31 cellular contexts compared by ENCODE assay signal in genomic region chr15:75032391-75032790, GRCh38. TPM values are rescaled to one million over a fixed set of nuclear protein-coding genes. Genes with fewer than 3 reads are reported as not detected.
DNase-seq lines count a peak whose midpoint lies in the region; ATAC-seq, FAIRE-seq and TF ChIP-seq lines count a peak whose summit lies in the region.
"Had no signal": no experiment of that assay in that cellular context is flagged by ENCODE, and none has a peak within 500 bp of the region (broad histone marks: within the 10 kb centered on the region; RNA-seq: fewer than 3 reads in every experiment).

No MANE protein-coding gene starts in this region.

- H3K4me1 ChIP-seq in OCI-LY7 (ENCODE audit: insufficient read depth, low read length, poor library complexity, severe bottlenecking) (peaks cover 52% of the 10 kb centered on the region), esophagus (ENCODE audit: control insufficient read depth in 2 of 2, insufficient read depth in 2 of 2, low read length in 1 of 2) (peaks cover 10 to 18% of the 10 kb centered on the region in 2 donors), upper lobe of left lung (peaks cover 38 to 51% (median 47%) of the 10 kb centered on the region in 4 donors), kidney (ENCODE audit: control insufficient read depth in 1 of 2, insufficient read depth in 1 of 2, low read depth in 1 of 2, low read length in 2 of 2) (peaks cover 7 to 14% of the 10 kb centered on the region in 2 donors)

- 91 to 94% methylated on average over 2 of the region's 2 CpGs for WGBS in esophagus, 2 donors
- 57 to 64% methylated on average over 2 of the region's 2 CpGs for WGBS in upper lobe of left lung, 2 donors

- H3K27me3 ChIP-seq in esophagus (ENCODE audit: control insufficient read depth in 1 of 2, insufficient read depth in 2 of 2, low read length in 2 of 2) = no peaks in the 10 kb centered on the region
- H3K27me3 ChIP-seq in upper lobe of left lung = no peaks in the 10 kb centered on the region
- H3K27me3 ChIP-seq: brain microvascular endothelial cell, gastrocnemius medialis, neutrophil, sigmoid colon had no signal

- peaks cover 36% of the 10 kb centered on the region for H3K36me3 Mint-ChIP-seq in activated CD4-positive, alpha-beta memory T cell treated with anti-CD3 and anti-CD28 coated beads, Interleukin-2, amount 10 ng/mL, durations not matched to agents 7 days and 5 days (ENCODE audit: low read depth)
- peaks cover 11% of the 10 kb centered on the region for H3K36me3 Mint-ChIP-seq in activated CD4-positive, alpha-beta memory T cell treated with anti-CD3 and anti-CD28 coated beads for 36 hours
- H3K36me3 Mint-ChIP-seq in activated T-cell treated with anti-CD3 and anti-CD28 coated beads, Interleukin-2, amount 50 U/mL, for 72 hours (ENCODE audit: insufficient read depth in 2 of 2) = peaks cover 3 to 13% of the 10 kb centered on the region in 2 donors

- TF ChIP-seq CTCF in OCI-LY7 (conservative IDR thresholded peaks at IDR 0.05; ENCODE audit: low read length) (no peak), upper lobe of left lung (IDR thresholded peaks at IDR 0.05) (no peak), kidney (IDR thresholded peaks at IDR 0.05; ENCODE audit: borderline replicate concordance, extremely low read depth, insufficient read depth) (no peak)

- no peaks in the 10 kb centered on the region for H3K27me3 Mint-ChIP-seq in activated CD4-positive, alpha-beta memory T cell treated with anti-CD3 and anti-CD28 coated beads, Interleukin-2, amount 10 ng/mL, durations not matched to agents 7 days and 5 days
- no peaks in the 10 kb centered on the region for H3K27me3 Mint-ChIP-seq in activated CD4-positive, alpha-beta memory T cell treated with anti-CD3 and anti-CD28 coated beads for 36 hours
- no peaks in the 10 kb centered on the region for H3K27me3 Mint-ChIP-seq in activated T-cell treated with anti-CD3 and anti-CD28 coated beads, Interleukin-2, amount 50 U/mL, for 72 hours (ENCODE audit: low read depth)
- H3K27me3 Mint-ChIP-seq: effector memory CD8-positive, alpha-beta T cell; memory B cell; progenitor cell of endocrine pancreas had no signal

- H3K27ac Mint-ChIP-seq in activated CD4-positive, alpha-beta memory T cell treated with anti-CD3 and anti-CD28 coated beads, Interleukin-2, amount 10 ng/mL, durations not matched to agents 7 days and 5 days = peak overlapping the region; percentile 36
- H3K27ac Mint-ChIP-seq in activated CD4-positive, alpha-beta memory T cell treated with anti-CD3 and anti-CD28 coated beads for 36 hours = no peak overlapping the region
- H3K27ac Mint-ChIP-seq in activated T-cell treated with anti-CD3 and anti-CD28 coated beads, Interleukin-2, amount 50 U/mL, for 72 hours = no peak overlapping the region
- H3K27ac Mint-ChIP-seq: activated naive CD4-positive, alpha-beta T cell treated with anti-CD3 and anti-CD28 coated beads for 36 hours; memory B cell; progenitor cell of endocrine pancreas had no signal

- H3K4me3 ChIP-seq in OCI-LY7 (ENCODE audit: low read depth, low read length, poor library complexity, severe bottlenecking) (no peak overlapping the region), esophagus (ENCODE audit: low read depth in 1 of 2, low read length in 2 of 2) (no peak overlapping the region), upper lobe of left lung (no peak overlapping the region), kidney (ENCODE audit: low read length in 2 of 2) (no peak overlapping the region)
- H3K4me3 ChIP-seq: gastrocnemius medialis, sigmoid colon had no signal

- no peak overlapping the region for H3K27ac ChIP-seq in OCI-LY7 (ENCODE audit: low read depth, low read length, poor library complexity, severe bottlenecking)
- H3K27ac ChIP-seq in esophagus (ENCODE audit: low read depth in 2 of 2, low read length in 1 of 2) = peak overlapping the region; percentile 73 to 74
- H3K27ac ChIP-seq in upper lobe of left lung = peak overlapping the region; percentile 25 to 87 (median 62)
- no peak overlapping the region for H3K27ac ChIP-seq in kidney (ENCODE audit: low read depth in 2 of 2, low read length in 2 of 2)
- H3K27ac ChIP-seq: brain microvascular endothelial cell, C4-2B, sigmoid colon had no signal

- no peak overlapping the region for H3K4me3 Mint-ChIP-seq in activated CD4-positive, alpha-beta memory T cell treated with anti-CD3 and anti-CD28 coated beads, Interleukin-2, amount 10 ng/mL, durations not matched to agents 7 days and 5 days
- no peak overlapping the region for H3K4me3 Mint-ChIP-seq in activated CD4-positive, alpha-beta memory T cell treated with anti-CD3 and anti-CD28 coated beads for 36 hours
- H3K4me3 Mint-ChIP-seq in activated T-cell treated with anti-CD3 and anti-CD28 coated beads, Interleukin-2, amount 50 U/mL, for 72 hours = no peak overlapping the region
- H3K4me3 Mint-ChIP-seq: activated naive CD4-positive, alpha-beta T cell treated with anti-CD3 and anti-CD28 coated beads for 36 hours; effector memory CD8-positive, alpha-beta T cell; memory B cell had no signal

- H2AFZ ChIP-seq in OCI-LY7 (ENCODE audit: low read length) = no peak overlapping the region

- CTCF ChIA-PET in activated CD4-positive, alpha-beta memory T cell treated with anti-CD3 and anti-CD28 coated beads, Interleukin-2, amount 10 ng/mL, durations not matched to agents 7 days and 5 days (lab: Charles Lee) = interaction anchor here (3.9 kb wide), 1 partner anchor 172 kb away, joined by 53 read pairs; no protein-coding TSS in a partner anchor
- CTCF ChIA-PET in activated CD4-positive, alpha-beta memory T cell treated with anti-CD3 and anti-CD28 coated beads for 36 hours (lab: Charles Lee) = interaction anchor here (2.1 to 5.3 kb wide), 2 partner anchors 169 to 172 kb away, joined by 9 to 89 read pairs; partner anchors contain the start of gene C15orf39
- CTCF ChIA-PET in OCI-LY7 (lab: Charles Lee; ENCODE audit: unreplicated experiment) = no interaction called here

- no peaks in the 10 kb centered on the region for H3K9me3 ChIP-seq in OCI-LY7 (ENCODE audit: low read length)
- no peaks in the 10 kb centered on the region for H3K9me3 ChIP-seq in esophagus (ENCODE audit: control insufficient read depth in 2 of 2, insufficient read depth in 1 of 2, low read depth in 1 of 2, low read length in 1 of 2)
- no peaks in the 10 kb centered on the region for H3K9me3 ChIP-seq in upper lobe of left lung
- H3K9me3 ChIP-seq in kidney (ENCODE audit: control insufficient read depth in 1 of 2, low read length in 2 of 2) = no peaks in the 10 kb centered on the region
- H3K9me3 ChIP-seq: gastrocnemius medialis, neutrophil, sigmoid colon had no signal

- H3K9ac ChIP-seq in kidney (ENCODE audit: low read length in 2 of 2) = no peak overlapping the region

- H4K20me1 ChIP-seq in OCI-LY7 (ENCODE audit: insufficient read depth, low read length) = no peaks in the 10 kb centered on the region

- H3K9me3 Mint-ChIP-seq in activated CD4-positive, alpha-beta memory T cell treated with anti-CD3 and anti-CD28 coated beads, Interleukin-2, amount 10 ng/mL, durations not matched to agents 7 days and 5 days = no peaks in the 10 kb centered on the region
- H3K9me3 Mint-ChIP-seq in activated CD4-positive, alpha-beta memory T cell treated with anti-CD3 and anti-CD28 coated beads for 36 hours = no peaks in the 10 kb centered on the region
- no peaks in the 10 kb centered on the region for H3K9me3 Mint-ChIP-seq in activated T-cell treated with anti-CD3 and anti-CD28 coated beads, Interleukin-2, amount 50 U/mL, for 72 hours
- H3K9me3 Mint-ChIP-seq: activated naive CD4-positive, alpha-beta T cell treated with anti-CD3 and anti-CD28 coated beads for 36 hours; effector memory CD8-positive, alpha-beta T cell; memory B cell had no signal

- ATAC-seq in upper lobe of left lung (ENCODE audit: low FRiP score in 2 of 2) = no peak
- ATAC-seq in activated T-cell treated with anti-CD3 and anti-CD28 coated beads, Interleukin-2, amount 50 U/mL, for 72 hours (replicated peaks in 1 of 2) = no peak
- ATAC-seq: effector memory CD8-positive, alpha-beta T cell; gastrocnemius medialis; PC-3 had no signal

- peaks cover 8% of the 10 kb centered on the region; the same call in 1 of the 2 replicates for H3K79me2 ChIP-seq in OCI-LY7 (ENCODE audit: insufficient read depth, low read depth, low read length)

- H3K4me2 ChIP-seq in OCI-LY7 (ENCODE audit: low read length) = no peak overlapping the region

- no peak for FAIRE-seq in kidney (lab: Jason Lieb, UNC)
- FAIRE-seq: colon, H54, TTC549 had no signal

- intact Hi-C loops in activated CD4-positive, alpha-beta memory T cell treated with anti-CD3 and anti-CD28 coated beads for 36 hours (cut with micrococcal nuclease) = no loop called here
- intact Hi-C loops in OCI-LY7 (cut with micrococcal nuclease; ENCODE audit: unreplicated experiment) (no loop called here), kidney (cut with DNase I) (no loop called here)

- TF ChIP-seq POLR2A in upper lobe of left lung (IDR thresholded peaks at IDR 0.05) = no peak

- POLR2A ChIA-PET in activated CD4-positive, alpha-beta memory T cell treated with anti-CD3 and anti-CD28 coated beads, Interleukin-2, amount 10 ng/mL, durations not matched to agents 7 days and 5 days (lab: Charles Lee) = interaction anchor here (1.0 to 1.3 kb wide), 2 partner anchors 9 to 11 kb away, joined by 3 to 5 read pairs; partner anchors contain the start of gene PPCDC
- POLR2A ChIA-PET in activated CD4-positive, alpha-beta memory T cell treated with anti-CD3 and anti-CD28 coated beads for 36 hours (lab: Charles Lee) = no interaction called here
- POLR2A ChIA-PET in OCI-LY7 (lab: Charles Lee) = no interaction called here

- BruUV-seq in OCI-LY7 (replicated peaks; lab: Mats Ljungman, UMichigan) = TSS peak; percentile 30

- TF ChIP-seq EP300 in upper lobe of left lung (IDR thresholded peaks at IDR 0.05) = no peak

- peaks cover 45% of the 10 kb centered on the region for H3K4me1 Mint-ChIP-seq in activated CD4-positive, alpha-beta memory T cell treated with anti-CD3 and anti-CD28 coated beads, Interleukin-2, amount 10 ng/mL, durations not matched to agents 7 days and 5 days
- H3K4me1 Mint-ChIP-seq in activated CD4-positive, alpha-beta memory T cell treated with anti-CD3 and anti-CD28 coated beads for 36 hours (ENCODE audit: low read depth) = peaks cover 15% of the 10 kb centered on the region
- peaks cover 38% of the 10 kb centered on the region for H3K4me1 Mint-ChIP-seq in activated T-cell treated with anti-CD3 and anti-CD28 coated beads, Interleukin-2, amount 50 U/mL, for 72 hours (ENCODE audit: low read depth)

- H3K9me2 ChIP-seq in OCI-LY7 (ENCODE audit: insufficient read depth, low read length) = no peaks in the 10 kb centered on the region

- peaks cover 78% of the 10 kb centered on the region for H3K36me3 ChIP-seq in OCI-LY7 (ENCODE audit: insufficient read depth, low read length)
- H3K36me3 ChIP-seq in esophagus (ENCODE audit: control insufficient read depth in 2 of 2, insufficient read depth in 2 of 2, low read length in 1 of 2) = no peaks in the 10 kb centered on the region
- H3K36me3 ChIP-seq in upper lobe of left lung = peaks cover 0 to 2% (median 0%) of the 10 kb centered on the region in 4 donors
- H3K36me3 ChIP-seq in kidney (ENCODE audit: control insufficient read depth in 1 of 2, insufficient read depth in 2 of 2, low read length in 2 of 2) = no peaks in the 10 kb centered on the region
- H3K36me3 ChIP-seq: brain microvascular endothelial cell, gastrocnemius medialis, neutrophil, sigmoid colon had no signal

- no peak for DNase-seq in activated CD4-positive, alpha-beta memory T cell treated with anti-CD3 and anti-CD28 coated beads, Interleukin-2, amount 10 ng/mL, durations not matched to agents 7 days and 5 days
- DNase-seq in activated CD4-positive, alpha-beta memory T cell treated with anti-CD3 and anti-CD28 coated beads for 36 hours = no peak
- DNase-seq in OCI-LY7 (ENCODE audit: low spot score) (no peak), upper lobe of left lung (no peak), kidney (no peak), NCI-H526 treated with DMSO at 0.1 percent for 48 hours (lab: John Stamatoyannopoulos, UW) (no peak)
- no peak for DNase-seq in activated T-cell treated with anti-CD3 and anti-CD28 coated beads, Interleukin-2, amount 50 U/mL, for 72 hours
- DNase-seq: activated naive CD4-positive, alpha-beta T cell treated with anti-CD3 and anti-CD28 coated beads for 36 hours; activated T-cell treated with anti-CD3 and anti-CD28 coated beads, Interleukin-2, amount 50 U/mL, for 48 hours; Calu3; DND-41; effector memory CD8-positive, alpha-beta T cell; gastrocnemius medialis; MV-4-11; NCI-H2029; NCI-H345; NCI-H82; PC-3; SHP77 treated with DMSO at 0.1 percent for 48 hours; sigmoid colon; stimulated activated CD8-positive, alpha-beta memory T cell treated with anti-CD3 and anti-CD28 coated beads, Interleukin-4, amount 100 ng/mL, for 48 hours; trophoblast cell had no signal

RNA-seq across cellular contexts. Expression of gene PPCDC, which starts 9.0 kb away (rescaled TPM):
- 10 to 100 TPM; 43.0 to 50.2 TPM for total RNA-seq in activated CD4-positive, alpha-beta memory T cell treated with anti-CD3 and anti-CD28 coated beads, Interleukin-2, amount 10 ng/mL, durations not matched to agents 7 days and 5 days
- total RNA-seq in activated CD4-positive, alpha-beta memory T cell treated with anti-CD3 and anti-CD28 coated beads for 36 hours = 10 to 100 TPM; 16.3 to 18.8 TPM
- total RNA-seq in OCI-LY7 (2014; rRNA removed; shearing (Covaris generic)) = 32.0 and 44.3 TPM in 2 replicates
- total RNA-seq in OCI-LY7 (2022) = 40.3 and 48.3 TPM in 2 replicates
- polyA plus RNA-seq in esophagus = 10 to 100 TPM; 19.1 to 25.9 TPM
- total RNA-seq in upper lobe of left lung = 10 to 100 TPM in 4 of 6 donors, 1 to 10 TPM in 2; 8.2 to 21.0 (median 12.6) TPM
- 10 to 100 TPM; 29.6 to 29.7 TPM for total RNA-seq in activated T-cell treated with anti-CD3 and anti-CD28 coated beads, Interleukin-2, amount 50 U/mL, for 72 hours
- 16.3 TPM for total RNA-seq in kidney
- 25.3 TPM for polyA plus RNA-seq in kidney (ENCODE audit: insufficient read depth, low read depth, low replicate concordance)

RNA-seq across cellular contexts. Expression of gene SCAMP5, which starts 37.0 kb away (rescaled TPM):
- under 1 TPM; 0.60 to 0.81 TPM for total RNA-seq in activated CD4-positive, alpha-beta memory T cell treated with anti-CD3 and anti-CD28 coated beads, Interleukin-2, amount 10 ng/mL, durations not matched to agents 7 days and 5 days
- under 1 TPM; 0.19 to 0.33 TPM for total RNA-seq in activated CD4-positive, alpha-beta memory T cell treated with anti-CD3 and anti-CD28 coated beads for 36 hours
- 18.6 and 29.4 TPM in 2 replicates for total RNA-seq in OCI-LY7 (2014; rRNA removed; shearing (Covaris generic))
- total RNA-seq in OCI-LY7 (2022) (43.7 and 51.6 TPM in 2 replicates), upper lobe of left lung (10 to 100 TPM in 1 of 6 donors, 1 to 10 TPM in 5; 1.0 to 12.3 (median 3.0) TPM), kidney (13.4 TPM)
- polyA plus RNA-seq in esophagus (under 1 TPM; 0.24 to 0.41 TPM), kidney (ENCODE audit: insufficient read depth, low read depth, low replicate concordance) (29.5 TPM)
- 1 to 10 TPM in 1 of 2 donors, under 1 TPM in 1; 0.31 to 1.2 TPM for total RNA-seq in activated T-cell treated with anti-CD3 and anti-CD28 coated beads, Interleukin-2, amount 50 U/mL, for 72 hours

Comparison
In these comparisons a context has a peak if more than half of its experiments do, and no peak if none do; other contexts are left out.
1. H3K27ac ChIP-seq: peak in esophagus (2 of 2) and upper lobe of left lung (4 of 4); none in OCI-LY7 (single experiment) and kidney (0 of 2).